ENCODE assay signal across 18 cellular contexts in the genomic region with DNA sequence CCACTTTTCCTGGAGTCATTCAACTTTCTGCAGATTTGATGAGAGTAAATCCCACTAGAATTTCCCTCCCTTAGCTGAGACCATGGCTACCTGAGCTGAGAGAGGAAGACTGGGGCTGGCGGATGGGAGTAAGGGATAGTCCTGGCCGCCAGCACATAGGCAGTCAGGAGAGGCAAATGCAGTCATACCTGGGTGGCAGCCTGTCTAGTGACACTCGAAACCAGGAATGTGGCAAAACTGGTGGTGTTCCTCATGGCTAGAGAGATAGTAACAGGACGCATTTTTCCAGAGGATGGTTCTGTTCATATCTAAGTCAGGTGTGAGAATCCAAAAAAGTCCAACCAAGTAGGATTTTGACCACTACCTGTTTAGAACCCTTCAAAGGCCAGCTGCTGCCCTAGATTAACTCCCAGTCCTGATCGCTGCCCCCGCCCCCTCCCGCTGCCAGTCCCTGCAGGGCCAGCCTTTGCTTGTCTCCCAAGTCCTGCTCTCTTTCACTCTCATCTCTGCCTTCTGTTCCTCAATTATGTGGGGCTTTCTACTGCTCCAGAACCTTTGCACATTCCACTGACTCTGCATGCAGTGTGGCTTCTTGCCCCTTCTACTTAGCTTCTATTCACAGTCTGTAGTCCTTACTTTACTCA. TPM values are rescaled to one million over a fixed set of nuclear protein-coding genes. Genes with fewer than 3 reads are reported as not detected.
"Had no signal": no experiment of that assay in that cellular context is flagged by ENCODE, and none has a peak within 500 bp of the region (broad histone marks: within the 10 kb centered on the region; RNA-seq: fewer than 3 reads in every experiment).

No MANE protein-coding gene starts in this region.

- H3K4me1 Mint-ChIP-seq: naive thymus-derived CD4-positive, alpha-beta T cell had no signal

- H3K36me3 Mint-ChIP-seq: activated naive CD8-positive, alpha-beta T cell treated with anti-CD3 and anti-CD28 coated beads for 36 hours; naive thymus-derived CD4-positive, alpha-beta T cell had no signal

- ATAC-seq: body of pancreas; naive thymus-derived CD4-positive, alpha-beta T cell; pancreas had no signal

- DNase-seq: activated CD4-positive, CD25-positive, alpha-beta regulatory T cell treated with anti-CD3 and anti-CD28 coated beads, Interleukin-2, amount 50 U/mL, for 72 hours; activated naive CD8-positive, alpha-beta T cell treated with anti-CD3 and anti-CD28 coated beads for 36 hours; amygdala; body of pancreas; central memory CD4-positive, alpha-beta T cell; colonic mucosa; foreskin fibroblast; hypothalamus; naive thymus-derived CD4-positive, alpha-beta T cell; pancreas; sigmoid colon; spleen; stomach; testis had no signal

- H3K9me3 Mint-ChIP-seq: activated naive CD8-positive, alpha-beta T cell treated with anti-CD3 and anti-CD28 coated beads for 36 hours; activated T-helper 1 cell treated with anti-CD3 and anti-CD28 coated beads, Interleukin-12 subunit alpha, Interleukin-12 subunit beta, Interleukin-2, Interleukin-4 antibody, amounts not matched to agents 30 ng/mL and 10 ng/mL and 1 ng/mL, durations not matched to agents 14 hours and 24 hours and 36 hours; T-helper 2 cell treated with Interferon-gamma antibody and Interleukin-4, amounts not matched to agents 5 μg/mL and 100 μg/mL, for 36 hours had no signal

- H3K27ac Mint-ChIP-seq: activated naive CD8-positive, alpha-beta T cell treated with anti-CD3 and anti-CD28 coated beads for 36 hours; activated T-helper 1 cell treated with anti-CD3 and anti-CD28 coated beads, Interleukin-12 subunit alpha, Interleukin-12 subunit beta, Interleukin-2, Interleukin-4 antibody, amounts not matched to agents 30 ng/mL and 10 ng/mL and 1 ng/mL, durations not matched to agents 14 hours and 24 hours and 36 hours; naive thymus-derived CD4-positive, alpha-beta T cell; T-helper 2 cell treated with Interferon-gamma antibody and Interleukin-4, amounts not matched to agents 5 μg/mL and 100 μg/mL, for 36 hours had no signal

- H3K36me3 ChIP-seq: colonic mucosa, pancreas, sigmoid colon, spleen, stomach had no signal

- H3K27ac ChIP-seq: body of pancreas, colonic mucosa, pancreas, sigmoid colon, spleen, stomach, testis had no signal

- H3K27me3 ChIP-seq: body of pancreas, colonic mucosa, sigmoid colon, testis had no signal

- H3K4me3 ChIP-seq: body of pancreas, colonic mucosa, lung, pancreas, sigmoid colon, spleen, stomach, testis had no signal

- H3K4me1 ChIP-seq: body of pancreas, colonic mucosa, pancreas, sigmoid colon, spleen, stomach, testis had no signal

- H3K9me3 ChIP-seq: body of pancreas, colonic mucosa, pancreas, sigmoid colon, spleen, stomach, testis had no signal

- H3K4me3 Mint-ChIP-seq: activated naive CD8-positive, alpha-beta T cell treated with anti-CD3 and anti-CD28 coated beads for 36 hours; activated T-helper 1 cell treated with anti-CD3 and anti-CD28 coated beads, Interleukin-12 subunit alpha, Interleukin-12 subunit beta, Interleukin-2, Interleukin-4 antibody, amounts not matched to agents 30 ng/mL and 10 ng/mL and 1 ng/mL, durations not matched to agents 14 hours and 24 hours and 36 hours; naive thymus-derived CD4-positive, alpha-beta T cell; T-helper 2 cell treated with Interferon-gamma antibody and Interleukin-4, amounts not matched to agents 5 μg/mL and 100 μg/mL, for 36 hours had no signal

RNA-seq across cellular contexts. Expression of a gene that starts 17.4 kb away (rescaled TPM):
- total RNA-seq: activated CD8-positive, alpha-beta memory T cell treated with anti-CD3 and anti-CD28 coated beads for 36 hours; activated naive CD8-positive, alpha-beta T cell treated with anti-CD3 and anti-CD28 coated beads for 36 hours; activated T-helper 1 cell treated with anti-CD3 and anti-CD28 coated beads, Interleukin-12 subunit alpha, Interleukin-12 subunit beta, Interleukin-2, Interleukin-4 antibody, amounts not matched to agents 30 ng/mL and 10 ng/mL and 1 ng/mL, durations not matched to agents 14 hours and 24 hours and 36 hours had no signal
